ENCODE assay signal across 16 cellular contexts in genomic region chr11:123235687-123236261, GRCh38. TPM values are rescaled to one million over a fixed set of nuclear protein-coding genes. Genes with fewer than 3 reads are reported as not detected.
DNase-seq lines count a peak whose midpoint lies in the region; ATAC-seq and TF ChIP-seq lines count a peak whose summit lies in the region.
"Had no signal": no experiment of that assay in that cellular context is flagged by ENCODE, and none has a peak within 500 bp of the region (broad histone marks: within the 10 kb centered on the region; RNA-seq: fewer than 3 reads in every experiment).

No MANE protein-coding gene starts in this region.

- no peaks in the 10 kb centered on the region for H3K9me3 ChIP-seq in SK-N-SH
- H3K9me3 ChIP-seq in ovary: no peaks in the 10 kb centered on the region
- no peaks in the 10 kb centered on the region for H3K9me3 ChIP-seq in CD4-positive, alpha-beta T cell (ENCODE audit: control insufficient read depth, low read length)
- H3K9me3 ChIP-seq: pancreas, tibial artery had no signal

- TF ChIP-seq CTCF in AG09319 (IDR thresholded peaks at IDR 0.05; ENCODE audit: low read depth, low read length): peak; percentile 29
- TF ChIP-seq CTCF in SK-N-SH (IDR thresholded peaks at IDR 0.05): no peak; the same call in 1 of the 2 replicates
- peak; percentile 3 for TF ChIP-seq CTCF in foreskin fibroblast (IDR thresholded peaks at IDR 0.05; ENCODE audit: low read depth, low read length)
- TF ChIP-seq CTCF in ovary (IDR thresholded peaks at IDR 0.05): no peak
- no peak for TF ChIP-seq CTCF in CD4-positive, alpha-beta T cell (IDR thresholded peaks at IDR 0.05)

- no peak overlapping the region for H3K4me3 Mint-ChIP-seq in CD4-positive, alpha-beta T cell
- H3K4me3 Mint-ChIP-seq: brain had no signal

- intact Hi-C loops in ovary (cut with DNase I): loop anchor here in 1 of 4 donors (10.0 kb wide), 1 partner anchor 71 kb away; no protein-coding TSS in a partner anchor
- intact Hi-C loops in CD4-positive, alpha-beta T cell (cut with DNase I, micrococcal nuclease): no loop called here

- WGBS in SK-N-SH (ENCODE audit: low lambda C conversion rate): 56% methylated on average over 10 of the region's 10 CpGs
- WGBS in ovary, 3 donors: 11 to 23% (median 13%) methylated on average over 10 of the region's 10 CpGs

- peaks cover 52% of the 10 kb centered on the region for H3F3A ChIP-seq in SK-N-SH (replicated peaks; ENCODE audit: insufficient read depth)

- H3K27me3 ChIP-seq in SK-N-SH (ENCODE audit: insufficient read depth): no peaks in the 10 kb centered on the region
- H3K27me3 ChIP-seq in ovary: no peaks in the 10 kb centered on the region
- no peaks in the 10 kb centered on the region for H3K27me3 ChIP-seq in CD4-positive, alpha-beta T cell (ENCODE audit: control insufficient read depth, insufficient read depth, low read length)
- H3K27me3 ChIP-seq: dorsolateral prefrontal cortex, pancreas, tibial artery had no signal

- H3K9me3 Mint-ChIP-seq in CD4-positive, alpha-beta T cell: no peaks in the 10 kb centered on the region

- H2AFZ ChIP-seq in SK-N-SH (ENCODE audit: low read depth): peak overlapping the region; percentile 61; the same call in 1 of the 2 replicates

- H3K4me3 ChIP-seq in SK-N-SH (ENCODE audit: low read depth in 2 of 2, low read length in 1 of 2) (peak overlapping the region in 1 of 2 experiments; percentile 17; a peak in 1 of 4 replicates), foreskin fibroblast (ENCODE audit: low read depth in 1 of 2, low read length in 2 of 2) (peak overlapping the region in 1 of 2 donors; percentile 32), ovary (no peak overlapping the region)
- H3K4me3 ChIP-seq: dorsolateral prefrontal cortex, pancreas, tibial artery had no signal

- CTCF ChIA-PET in SK-N-SH (lab: Yijun Ruan, JAX): interaction anchor here (0.9 to 19.9 kb wide), 11 partner anchors 9 to 127 kb away, joined by 3 to 437 read pairs (median 4); no protein-coding TSS in a partner anchor
- CTCF ChIA-PET in CD4-positive, alpha-beta T cell (lab: Charles Lee): interaction anchor here (1.2 kb wide), 1 partner anchor 11 kb away, joined by 5 read pairs; no protein-coding TSS in a partner anchor

- H4K20me1 ChIP-seq in SK-N-SH (ENCODE audit: insufficient read depth): no peaks in the 10 kb centered on the region

- H3K9me2 ChIP-seq in SK-N-SH: no peaks in the 10 kb centered on the region

- peaks cover 2 to 18% of the 10 kb centered on the region in 2 experiments; a peak in 2 of 4 replicates for H3K4me1 ChIP-seq in SK-N-SH (ENCODE audit: control insufficient read depth in 1 of 2, insufficient read depth in 2 of 2, low read depth in 1 of 2, low read length in 1 of 2)
- peaks cover 4% of the 10 kb centered on the region for H3K4me1 ChIP-seq in ovary (ENCODE audit: insufficient read depth)
- H3K4me1 ChIP-seq: pancreas, tibial artery had no signal

- DNase-seq in AG09319 (ENCODE audit: extremely low read depth, low read depth) (no peak), SK-N-SH (no peak), foreskin fibroblast (peak; percentile 50 to 69), ovary (peak; percentile 33 to 54 (median 51))
- DNase-seq in CD4-positive, alpha-beta T cell: no peak
- DNase-seq in stimulated activated CD4-positive, alpha-beta T cell treated with anti-CD3 and anti-CD28 coated beads, Interleukin-2, amount 100 ng/mL, for 48 hours: no peak
- DNase-seq: activated effector memory CD4-positive, alpha-beta T cell treated with Interleukin-2 at 50 U/mL for 16 hours; GOT3; NCI-H187 had no signal

- TF ChIP-seq POLR2A in ovary (IDR thresholded peaks at IDR 0.05): no peak

- H3K4me2 ChIP-seq in SK-N-SH: peak overlapping the region; percentile 35

- H3K79me2 ChIP-seq in SK-N-SH (ENCODE audit: insufficient read depth): no peaks in the 10 kb centered on the region

- H3K27ac ChIP-seq in SK-N-SH (ENCODE audit: low read depth in 2 of 2, low read length in 1 of 2) (peak overlapping the region; percentile 54 to 74; a peak in 3 of 4 replicates), ovary (no peak overlapping the region)
- H3K27ac ChIP-seq in CD4-positive, alpha-beta T cell (ENCODE audit: low read depth, low read length): no peak overlapping the region
- H3K27ac ChIP-seq: dorsolateral prefrontal cortex, pancreas, tibial artery, VCaP had no signal

- TF ChIP-seq EP300 in SK-N-SH (IDR thresholded peaks at IDR 0.05; ENCODE audit: borderline replicate concordance in 1 of 2, low read depth in 1 of 2, low read length in 1 of 2) (peak in 1 of 2 experiments; percentile 22; a peak in 1 of 4 replicates), ovary (IDR thresholded peaks at IDR 0.05) (no peak)

- TF ChIP-seq RAD21 in SK-N-SH (IDR thresholded peaks at IDR 0.05; ENCODE audit: low read length): no peak

- peaks cover 17% of the 10 kb centered on the region for H3K4me1 Mint-ChIP-seq in CD4-positive, alpha-beta T cell (ENCODE audit: low read depth)

- H3K36me3 ChIP-seq in SK-N-SH (replicated peaks in 1 of 2; ENCODE audit: control insufficient read depth in 1 of 2, insufficient read depth in 2 of 2, low read length in 1 of 2) (no peaks in the 10 kb centered on the region), ovary (no peaks in the 10 kb centered on the region)
- H3K36me3 ChIP-seq: pancreas, tibial artery had no signal

- H3K9ac ChIP-seq in SK-N-SH: no peak overlapping the region; the same call in 1 of the 2 replicates

- POLR2A ChIA-PET in SK-N-SH (lab: Yijun Ruan, JAX): interaction anchor here (1.2 to 1.3 kb wide), 2 partner anchors 41 to 98 kb away, joined by 3 read pairs; partner anchors contain the start of gene CLMP
- POLR2A ChIA-PET in CD4-positive, alpha-beta T cell (lab: Charles Lee): interaction anchor here (0.7 kb wide), 1 partner anchor 172 kb away, joined by 3 read pairs; no protein-coding TSS in a partner anchor

- H3K27me3 Mint-ChIP-seq in CD4-positive, alpha-beta T cell: no peaks in the 10 kb centered on the region

- no peak overlapping the region for H3K27ac Mint-ChIP-seq in CD4-positive, alpha-beta T cell

- H3K36me3 Mint-ChIP-seq in CD4-positive, alpha-beta T cell (ENCODE audit: low read depth): no peaks in the 10 kb centered on the region
- H3K36me3 Mint-ChIP-seq: brain had no signal

- ATAC-seq in HG03025 (IDR thresholded peaks at IDR 0.05; ENCODE audit: low FRiP score, unreplicated experiment) (no peak), GM19463 (IDR thresholded peaks at IDR 0.05; ENCODE audit: unreplicated experiment) (no peak)
- no peak for ATAC-seq in CD4-positive, alpha-beta T cell (ENCODE audit: poor library complexity)

TF ChIP-seq in SK-N-SH, 30 proteins besides CTCF, POLR2A, EP300 and RAD21:
- 0 out of 2 replicates have a peak, but pooled peaks have one; percentile 19 for TF ChIP-seq TEAD4 (IDR thresholded peaks at IDR 0.05; ENCODE audit: borderline replicate concordance, insufficient read depth)
- TF ChIP-seq NFIC (IDR thresholded peaks at IDR 0.05; ENCODE audit: borderline replicate concordance): no peak
- TF ChIP-seq MAX (IDR thresholded peaks at IDR 0.05; ENCODE audit: low read depth): no peak
- TF ChIP-seq, protein P1, sequence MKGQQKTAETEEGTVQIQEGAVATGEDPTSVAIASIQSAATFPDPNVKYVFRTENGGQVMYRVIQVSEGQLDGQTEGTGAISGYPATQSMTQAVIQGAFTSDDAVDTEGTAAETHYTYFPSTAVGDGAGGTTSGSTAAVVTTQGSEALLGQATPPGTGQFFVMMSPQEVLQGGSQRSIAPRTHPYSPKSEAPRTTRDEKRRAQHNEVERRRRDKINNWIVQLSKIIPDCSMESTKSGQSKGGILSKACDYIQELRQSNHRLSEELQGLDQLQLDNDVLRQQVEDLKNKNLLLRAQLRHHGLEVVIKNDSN (IDR thresholded peaks at IDR 0.05; ENCODE audit: borderline replicate concordance, low read depth): no peak
- no peak for TF ChIP-seq USF2 (IDR thresholded peaks at IDR 0.05; ENCODE audit: borderline replicate concordance, low read depth, low read length)
- no peak for TF ChIP-seq NRF1 (IDR thresholded peaks at IDR 0.05; ENCODE audit: low read depth, low read length)
- no peak for TF ChIP-seq FOXM1 (IDR thresholded peaks at IDR 0.05; ENCODE audit: low read depth)
- TF ChIP-seq RCOR1 (IDR thresholded peaks at IDR 0.05; ENCODE audit: low read length): no peak
- no peak for TF ChIP-seq YY1 (IDR thresholded peaks at IDR 0.05; ENCODE audit: low read depth)
- TF ChIP-seq JUND (IDR thresholded peaks at IDR 0.05): peak; percentile 6; the same call in 1 of the 2 replicates
- TF ChIP-seq PBX3 (IDR thresholded peaks at IDR 0.05): peak; percentile 63
- TF ChIP-seq ELF1 (IDR thresholded peaks at IDR 0.05): no peak

RNA-seq across cellular contexts. Expression of gene CLMP, which starts 40.7 kb away (rescaled TPM):
- polyA plus RNA-seq in SK-N-SH (2012; rRNA removed) (61.9 and 85.1 TPM in 2 replicates), ovary (10 to 100 TPM; 11.9 to 33.7 TPM)
- 62.2 and 80.3 TPM in 2 replicates for polyA plus RNA-seq in SK-N-SH (2012; cell fraction: cytosol; rRNA removed)
- 63.2 and 66.2 TPM in 2 replicates for polyA plus RNA-seq in SK-N-SH (2012; cell fraction: nucleus; rRNA removed)
- 10 to 100 TPM; 21.9 to 70.5 (median 25.3) TPM for total RNA-seq in ovary
- total RNA-seq in CD4-positive, alpha-beta T cell: under 1 TPM; 0.06 to 0.19 TPM

Comparison
In these comparisons a context has a peak if more than half of its experiments do, and no peak if none do; other contexts are left out.
1. DNase-seq: peak in foreskin fibroblast (2 of 2) and ovary (5 of 5); none in AG09319 (single experiment), SK-N-SH (single experiment), CD4-positive, alpha-beta T cell (0 of 10) and stimulated activated CD4-positive, alpha-beta T cell treated with anti-CD3 and anti-CD28 coated beads, Interleukin-2, amount 100 ng/mL, for 48 hours (0 of 2).
2. CTCF ChIP-seq: peak in AG09319 (single experiment) and foreskin fibroblast (single experiment); none in SK-N-SH (single experiment), ovary (0 of 3) and CD4-positive, alpha-beta T cell (single experiment).
3. H3K27ac ChIP-seq: peak in SK-N-SH (2 of 2); none in ovary (0 of 2) and CD4-positive, alpha-beta T cell (single experiment).
4. RNA of gene CLMP, which starts 40.7 kb away (total RNA-seq): 21.9 to 70.5 TPM in ovary; 0.06 to 0.19 TPM in CD4-positive, alpha-beta T cell; every median in the first group is over 10 times any median in the second.